Comparison of ENCODE assay signal across 8 cellular contexts in the genomic region with DNA sequence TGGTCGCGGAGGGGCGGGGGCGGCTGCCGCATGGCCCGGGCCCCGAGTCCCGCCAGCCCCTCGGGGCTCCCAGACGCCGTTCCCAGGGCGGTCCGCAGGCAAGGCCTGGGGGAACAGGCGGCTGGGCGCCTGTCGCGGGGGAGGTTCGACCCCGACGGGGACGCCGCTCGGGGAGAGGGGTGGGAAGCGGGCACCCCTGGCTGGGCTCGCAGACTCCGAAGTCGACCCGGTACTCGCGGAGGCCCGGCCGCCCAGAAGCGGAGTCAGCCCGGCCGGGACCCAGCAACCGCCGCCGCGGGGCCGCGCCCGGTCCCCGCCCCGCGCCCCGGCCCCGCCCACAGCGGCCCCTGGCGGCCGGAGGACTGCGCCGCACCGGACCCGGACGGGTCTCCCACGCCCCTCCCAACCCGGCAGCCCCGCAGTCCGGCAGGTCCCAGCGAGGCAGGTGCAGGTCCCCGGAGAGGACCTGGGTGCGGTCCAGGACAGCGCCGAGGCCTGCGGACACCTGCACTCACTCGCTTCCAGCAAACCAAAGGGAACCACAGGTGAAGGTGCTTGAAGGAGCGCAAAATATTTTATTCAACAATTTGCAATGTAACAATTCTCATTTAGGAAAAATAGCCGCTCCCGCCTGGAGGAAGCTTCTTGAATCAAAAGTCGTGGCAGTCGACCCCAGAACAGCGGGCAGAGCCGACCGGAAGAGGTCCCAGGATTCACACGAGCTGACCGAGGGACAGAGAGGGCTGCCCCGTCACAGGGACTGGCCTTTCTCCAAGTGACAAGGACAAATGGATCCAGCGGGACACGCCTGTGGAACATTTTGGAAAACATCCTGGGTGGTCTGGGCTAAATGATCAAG. TPM values are rescaled to one million over a fixed set of nuclear protein-coding genes. Genes with fewer than 3 reads are reported as not detected.
DNase-seq lines count a peak whose midpoint lies in the region; ATAC-seq and TF ChIP-seq lines count a peak whose summit lies in the region.

A gene with protein sequence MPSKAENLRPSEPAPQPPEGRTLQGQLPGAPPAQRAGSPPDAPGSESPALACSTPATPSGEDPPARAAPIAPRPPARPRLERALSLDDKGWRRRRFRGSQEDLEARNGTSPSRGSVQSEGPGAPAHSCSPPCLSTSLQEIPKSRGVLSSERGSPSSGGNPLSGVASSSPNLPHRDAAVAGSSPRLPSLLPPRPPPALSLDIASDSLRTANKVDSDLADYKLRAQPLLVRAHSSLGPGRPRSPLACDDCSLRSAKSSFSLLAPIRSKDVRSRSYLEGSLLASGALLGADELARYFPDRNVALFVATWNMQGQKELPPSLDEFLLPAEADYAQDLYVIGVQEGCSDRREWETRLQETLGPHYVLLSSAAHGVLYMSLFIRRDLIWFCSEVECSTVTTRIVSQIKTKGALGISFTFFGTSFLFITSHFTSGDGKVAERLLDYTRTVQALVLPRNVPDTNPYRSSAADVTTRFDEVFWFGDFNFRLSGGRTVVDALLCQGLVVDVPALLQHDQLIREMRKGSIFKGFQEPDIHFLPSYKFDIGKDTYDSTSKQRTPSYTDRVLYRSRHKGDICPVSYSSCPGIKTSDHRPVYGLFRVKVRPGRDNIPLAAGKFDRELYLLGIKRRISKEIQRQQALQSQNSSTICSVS (minus strand): TSS at position 296 of the 859 bp plus-strand sequence. CDS start 426 bp downstream, outside the sequence.

- peak within 1 kb of the TSS; percentile 29 for H3K27ac ChIP-seq in CD4-positive, alpha-beta T cell (ENCODE audit: low read depth, low read length)
- peak within 1 kb of the TSS; percentile 31 for H3K27ac ChIP-seq in neutrophil
- H3K27ac ChIP-seq in substantia nigra (ENCODE audit: low read depth, low read length, poor library complexity, severe bottlenecking) = peak within 1 kb of the TSS; percentile 42

- H3K27me3 Mint-ChIP-seq in CD4-positive, alpha-beta T cell = no peaks in the 10 kb centered on the region

- no peaks in the 10 kb centered on the region for H3K9me3 Mint-ChIP-seq in CD4-positive, alpha-beta T cell

- TF ChIP-seq CTCF in CD4-positive, alpha-beta T cell (IDR thresholded peaks at IDR 0.05) = peak; percentile 50
- TF ChIP-seq CTCF in neutrophil (IDR thresholded peaks at IDR 0.05) = peak; percentile 88

- ATAC-seq in CD4-positive, alpha-beta T cell (ENCODE audit: poor library complexity) = peak; percentile 78
- ATAC-seq in GM19351 (IDR thresholded peaks at IDR 0.05; ENCODE audit: unreplicated experiment) (peak; percentile 82), HG03571 (IDR thresholded peaks at IDR 0.05; ENCODE audit: unreplicated experiment) (peak; percentile 63)

- H3K9me3 ChIP-seq in CD4-positive, alpha-beta T cell (ENCODE audit: control insufficient read depth, low read length) = no peaks in the 10 kb centered on the region
- no peaks in the 10 kb centered on the region for H3K9me3 ChIP-seq in neutrophil

- peak within 1 kb of the TSS; percentile 92 for H3K27ac Mint-ChIP-seq in CD4-positive, alpha-beta T cell

- peak within 1 kb of the TSS; percentile 97 for H3K4me3 Mint-ChIP-seq in CD4-positive, alpha-beta T cell

- intact Hi-C loops in CD4-positive, alpha-beta T cell (cut with DNase I, micrococcal nuclease) = loop anchor here in 1 of 2 experiments (2.0 kb wide), 4 partner anchors 29 to 77 kb away; a partner anchor contains a TSS

- H3K4me3 ChIP-seq in neutrophil (ENCODE audit: low read depth in 1 of 2, low read length in 1 of 2) = peak within 1 kb of the TSS; percentile 75 to 85

- CTCF ChIA-PET in CD4-positive, alpha-beta T cell (lab: Charles Lee) = interaction anchor here (0.9 to 1.4 kb wide), 3 partner anchors 26 to 76 kb away, joined by 3 read pairs; a partner anchor contains a TSS

- peaks cover 15 to 16% of the 10 kb centered on the region in 2 experiments for H3K4me1 ChIP-seq in neutrophil (ENCODE audit: control insufficient read depth in 1 of 2, insufficient read depth in 1 of 2, low read depth in 1 of 2, low read length in 1 of 2)

- DNase-seq in CD4-positive, alpha-beta T cell = peak; percentile 65 to 90 (median 80)
- DNase-seq in RPMI7951 (ENCODE audit: low read depth) (peak; percentile 65), activated gamma-delta T cell (lab: John Stamatoyannopoulos, UW) (peak; percentile 77), foreskin melanocyte (peak; percentile 47), substantia nigra (lab: John Stamatoyannopoulos, UW) (peak in 41 of 49 donors; percentile 2 to 82 (median 46))

- POLR2A ChIA-PET in CD4-positive, alpha-beta T cell (lab: Charles Lee) = interaction anchor here (1.8 kb wide), 1 partner anchor 36 kb away, joined by 6 read pairs; no protein-coding TSS in a partner anchor

- H3K27me3 ChIP-seq in CD4-positive, alpha-beta T cell (ENCODE audit: control insufficient read depth, insufficient read depth, low read length) = no peaks in the 10 kb centered on the region
- H3K27me3 ChIP-seq in neutrophil = peaks cover 22% of the 10 kb centered on the region

- peaks cover 50% of the 10 kb centered on the region for H3K36me3 ChIP-seq in neutrophil

- H3K36me3 Mint-ChIP-seq in CD4-positive, alpha-beta T cell (ENCODE audit: low read depth) = peaks cover 49% of the 10 kb centered on the region

- peaks cover 21% of the 10 kb centered on the region for H3K4me1 Mint-ChIP-seq in CD4-positive, alpha-beta T cell (ENCODE audit: low read depth)

RNA-seq across cellular contexts. Expression of the gene that starts here (rescaled TPM):
- 10 to 100 TPM; 17.2 to 19.4 TPM for total RNA-seq in CD4-positive, alpha-beta T cell
- total RNA-seq in RPMI7951 (2014; rRNA removed; shearing (Covaris generic)) = 3.4 and 3.8 TPM in 2 replicates

Comparison
In these comparisons a context has a peak if more than half of its experiments do, and no peak if none do; other contexts are left out.
1. Peak in every context shown above with its lines: DNase-seq, ATAC-seq, H3K4me3 ChIP-seq and H3K27ac ChIP-seq.